ENCODE assay signal across 8 cellular contexts in the genomic region with DNA sequence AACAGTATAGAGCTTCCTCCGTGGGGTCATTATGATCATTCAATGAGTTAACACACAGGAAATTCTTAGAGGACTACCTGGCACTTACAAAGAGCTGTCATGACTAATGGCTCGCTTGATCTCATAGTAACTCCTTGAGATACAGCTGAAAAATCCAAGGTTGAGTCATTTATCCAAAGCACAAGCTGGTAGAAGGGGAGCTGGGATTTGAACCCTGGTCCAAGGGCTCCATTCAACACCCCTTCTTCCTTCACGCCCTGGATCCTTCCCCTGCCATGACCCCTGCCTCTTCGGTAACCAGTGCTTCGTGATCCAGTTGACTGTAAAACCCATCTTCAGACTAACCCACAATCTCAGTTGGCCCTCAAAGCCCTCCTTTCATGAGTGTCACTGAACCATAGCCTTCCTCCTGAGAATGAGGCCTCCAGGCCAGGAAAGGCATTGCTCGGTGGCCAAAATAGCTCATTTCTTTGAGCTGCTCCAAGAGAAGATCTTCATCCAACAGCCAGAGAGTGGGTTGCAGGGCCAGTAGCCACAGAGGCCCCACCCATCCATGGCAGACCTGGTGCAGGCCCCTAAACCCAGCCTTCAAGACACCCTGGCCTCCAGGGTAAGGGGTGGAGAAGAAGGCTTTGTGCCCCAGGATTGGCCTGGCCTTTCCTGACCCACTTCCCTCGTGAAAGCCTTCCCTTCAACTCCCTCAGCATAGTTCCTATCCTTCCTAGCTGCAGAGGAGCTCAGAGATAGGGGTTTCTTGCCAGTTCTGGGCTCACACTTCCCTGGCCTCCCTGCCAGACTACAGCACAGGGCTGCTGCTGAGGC. TPM values are rescaled to one million over a fixed set of nuclear protein-coding genes. Genes with fewer than 3 reads are reported as not detected.
A peak's percentile ranks its signal among the peaks of the same experiment; 100 is the strongest.
DNase-seq lines count a peak whose midpoint lies in the region; ATAC-seq and TF ChIP-seq lines count a peak whose summit lies in the region.

No MANE protein-coding gene starts in this region.

- no peaks in the 10 kb centered on the region for H3K9me2 ChIP-seq in OCI-LY7 (ENCODE audit: insufficient read depth, low read length)

- CTCF ChIA-PET in OCI-LY7 (lab: Charles Lee; ENCODE audit: unreplicated experiment): no interaction called here

- POLR2A ChIA-PET in OCI-LY7 (lab: Charles Lee): interaction anchor here (0.5 to 2.0 kb wide), 4 partner anchors 20 to 436 kb away, joined by 3 to 8 read pairs (median 3); no protein-coding TSS in a partner anchor

- H3K79me2 ChIP-seq in OCI-LY7 (ENCODE audit: insufficient read depth, low read depth, low read length): peaks cover 29% of the 10 kb centered on the region

- H3K4me1 ChIP-seq in OCI-LY7 (ENCODE audit: insufficient read depth, low read length, poor library complexity, severe bottlenecking): peaks cover 67% of the 10 kb centered on the region

- no peak overlapping the region for H3K27ac ChIP-seq in OCI-LY7 (ENCODE audit: low read depth, low read length, poor library complexity, severe bottlenecking)

- peaks cover 40% of the 10 kb centered on the region for H3K36me3 ChIP-seq in OCI-LY7 (ENCODE audit: insufficient read depth, low read length)

- no peak for ATAC-seq in GM18520 (IDR thresholded peaks at IDR 0.05; ENCODE audit: unreplicated experiment)

- TF ChIP-seq CTCF in OCI-LY7 (conservative IDR thresholded peaks at IDR 0.05; ENCODE audit: low read length): no peak

- H3K4me3 ChIP-seq in OCI-LY7 (ENCODE audit: low read depth, low read length, poor library complexity, severe bottlenecking): no peak overlapping the region

- no peaks in the 10 kb centered on the region for H3K9me3 ChIP-seq in OCI-LY7 (ENCODE audit: low read length)

- intact Hi-C loops in posterior vena cava (cut with DNase I) (loop anchor here in 1 of 2 donors (10.0 kb wide), 2 partner anchors 390 to 640 kb away; no protein-coding TSS in a partner anchor), OCI-LY7 (cut with micrococcal nuclease; ENCODE audit: unreplicated experiment) (no loop called here)

- no TSS peak for BruUV-seq in OCI-LY7 (replicated peaks; lab: Mats Ljungman, UMichigan)

- DNase-seq in D341Med (ENCODE audit: low spot score): peak; percentile 8
- peak; percentile 54 to 62 for DNase-seq in SW 1271 (lab: John Stamatoyannopoulos, UW)
- peak; percentile 52 for DNase-seq in fibroblast of peridontal ligament (ENCODE audit: extremely low read depth)
- peak; percentile 32 for DNase-seq in posterior vena cava (ENCODE audit: low spot score)
- DNase-seq in NCI-H510A (lab: John Stamatoyannopoulos, UW): no peak
- DNase-seq in activated gamma-delta T cell treated with Interleukin-2 at 50 U/mL for 16 hours: no peak
- no peak for DNase-seq in OCI-LY7 (ENCODE audit: low spot score)

- peaks cover 11% of the 10 kb centered on the region; the same call in 1 of the 2 replicates for H4K20me1 ChIP-seq in OCI-LY7 (ENCODE audit: insufficient read depth, low read length)

- H2AFZ ChIP-seq in OCI-LY7 (ENCODE audit: low read length): no peak overlapping the region

- H3K4me2 ChIP-seq in OCI-LY7 (ENCODE audit: low read length): no peak overlapping the region

RNA-seq across cellular contexts. Expression of a gene that starts 7.7 kb away (rescaled TPM):
- total RNA-seq in posterior vena cava (100 to 1,000 TPM; 311 to 319 TPM), OCI-LY7 (2022) (51.4 and 57.0 TPM in 2 replicates)
- 24.2 and 25.6 TPM in 2 replicates for total RNA-seq in OCI-LY7 (2014; rRNA removed; shearing (Covaris generic))

Comparison
In these comparisons a context has a peak if more than half of its experiments do, and no peak if none do; other contexts are left out.
1. DNase-seq: peak in D341Med (single experiment), SW 1271 (2 of 2), fibroblast of peridontal ligament (single experiment) and posterior vena cava (single experiment); none in NCI-H510A (single experiment), activated gamma-delta T cell treated with Interleukin-2 at 50 U/mL for 16 hours (single experiment) and OCI-LY7 (single experiment).
2. RNA of a gene that starts 7.7 kb away (total RNA-seq): 311 to 319 TPM in posterior vena cava; 24.2 to 57.0 TPM in OCI-LY7; every median in the first group is over 4 times any median in the second.